23 cellular contexts compared by ENCODE assay signal in genomic region chr4:39237179-39237578, GRCh38. TPM values are rescaled to one million over a fixed set of nuclear protein-coding genes. Genes with fewer than 3 reads are reported as not detected.
DNase-seq lines count a peak whose midpoint lies in the region; ATAC-seq, FAIRE-seq and TF ChIP-seq lines count a peak whose summit lies in the region.
"Had no signal": no experiment of that assay in that cellular context is flagged by ENCODE, and none has a peak within 500 bp of the region (broad histone marks: within the 10 kb centered on the region; RNA-seq: fewer than 3 reads in every experiment).

No MANE protein-coding gene starts in this region.

- WGBS in small intestine, 3 donors = 42 to 71% (median 45%) methylated on average over 3 of the region's 3 CpGs

- no peaks in the 10 kb centered on the region for H3K27me3 Mint-ChIP-seq in MCF 10A (ENCODE audit: insufficient read depth, unreplicated experiment)
- H3K27me3 Mint-ChIP-seq in activated CD8-positive, alpha-beta T cell treated with anti-CD3 and anti-CD28 coated beads for 36 hours = no peaks in the 10 kb centered on the region
- no peaks in the 10 kb centered on the region for H3K27me3 Mint-ChIP-seq in naive thymus-derived CD8-positive, alpha-beta T cell

- peak; percentile 68 for FAIRE-seq in small intestine (lab: Jason Lieb, UNC)
- FAIRE-seq: GM12878, HTR-8/SVneo had no signal

- peaks cover 27% of the 10 kb centered on the region for H3K36me3 Mint-ChIP-seq in MCF 10A (ENCODE audit: insufficient read depth, unreplicated experiment)
- peaks cover 5% of the 10 kb centered on the region for H3K36me3 Mint-ChIP-seq in activated CD8-positive, alpha-beta T cell treated with anti-CD3 and anti-CD28 coated beads for 36 hours (ENCODE audit: low read depth)
- H3K36me3 Mint-ChIP-seq in naive thymus-derived CD8-positive, alpha-beta T cell = peaks cover 0 to 34% (median 18%) of the 10 kb centered on the region in 3 donors

- TF ChIP-seq CTCF in MCF 10A (IDR thresholded peaks at IDR 0.05; ENCODE audit: unreplicated experiment) = no peak
- no peak for TF ChIP-seq CTCF in breast epithelium (IDR thresholded peaks at IDR 0.05)
- no peak for TF ChIP-seq CTCF in fibroblast of pulmonary artery (IDR thresholded peaks at IDR 0.05; ENCODE audit: low read length, missing control alignments)
- no peak for TF ChIP-seq CTCF in activated CD8-positive, alpha-beta T cell treated with anti-CD3 and anti-CD28 coated beads for 36 hours (IDR thresholded peaks at IDR 0.05)

- H3K27me3 ChIP-seq in breast epithelium (no peaks in the 10 kb centered on the region), small intestine (ENCODE audit: control insufficient read depth in 2 of 2, insufficient read depth in 2 of 2, low read length in 2 of 2) (no peaks in the 10 kb centered on the region)

- H3K4me3 Mint-ChIP-seq in MCF 10A (ENCODE audit: unreplicated experiment) = no peak overlapping the region
- H3K4me3 Mint-ChIP-seq in activated CD8-positive, alpha-beta T cell treated with anti-CD3 and anti-CD28 coated beads for 36 hours = no peak overlapping the region
- no peak overlapping the region for H3K4me3 Mint-ChIP-seq in naive thymus-derived CD8-positive, alpha-beta T cell

- H3K27ac ChIP-seq in breast epithelium = no peak overlapping the region
- H3K27ac ChIP-seq in small intestine (ENCODE audit: low read depth in 1 of 2, low read length in 1 of 2) = no peak overlapping the region
- H3K27ac ChIP-seq: C4-2B, HL-60 had no signal

- CTCF ChIA-PET in MCF 10A (lab: Yijun Ruan, JAX) = interaction anchor here (0.6 kb wide), 2 partner anchors 20 to 679 kb away, joined by 3 to 5 read pairs; no protein-coding TSS in a partner anchor
- CTCF ChIA-PET in activated CD8-positive, alpha-beta T cell treated with anti-CD3 and anti-CD28 coated beads for 36 hours (lab: Charles Lee) = no interaction called here

- H3K36me3 ChIP-seq in breast epithelium (peaks cover 6% of the 10 kb centered on the region), small intestine (ENCODE audit: control insufficient read depth in 2 of 2, insufficient read depth in 2 of 2, low read length in 2 of 2) (peaks cover 0 to 3% of the 10 kb centered on the region in 2 donors)

- H3K9me3 ChIP-seq in breast epithelium = no peaks in the 10 kb centered on the region
- H3K9me3 ChIP-seq in small intestine (ENCODE audit: control insufficient read depth, low read depth) = no peaks in the 10 kb centered on the region

- BruUV-seq in MCF 10A (replicated peaks; lab: Mats Ljungman, UMichigan) = no TSS peak

- ATAC-seq in activated CD8-positive, alpha-beta T cell treated with anti-CD3 and anti-CD28 coated beads for 36 hours = no peak
- ATAC-seq in naive thymus-derived CD8-positive, alpha-beta T cell = no peak
- ATAC-seq: GM12878, HCT116, Right ventricle myocardium inferior had no signal

- H3K4me1 Mint-ChIP-seq in MCF 10A (ENCODE audit: insufficient read depth, unreplicated experiment) = no peaks in the 10 kb centered on the region
- no peaks in the 10 kb centered on the region for H3K4me1 Mint-ChIP-seq in activated CD8-positive, alpha-beta T cell treated with anti-CD3 and anti-CD28 coated beads for 36 hours (ENCODE audit: low read depth)
- H3K4me1 Mint-ChIP-seq in naive thymus-derived CD8-positive, alpha-beta T cell = no peaks in the 10 kb centered on the region

- no peak for TF ChIP-seq POLR2A in breast epithelium (IDR thresholded peaks at IDR 0.05)

- POLR2A ChIA-PET in MCF 10A (lab: Yijun Ruan, JAX) = interaction anchor here (0.6 kb wide), 1 partner anchor 106 kb away, joined by 4 read pairs; no protein-coding TSS in a partner anchor
- POLR2A ChIA-PET in activated CD8-positive, alpha-beta T cell treated with anti-CD3 and anti-CD28 coated beads for 36 hours (lab: Charles Lee) = interaction anchor here (0.6 kb wide), 1 partner anchor 15 kb away, joined by 3 read pairs; no protein-coding TSS in a partner anchor
- POLR2A ChIA-PET in naive thymus-derived CD8-positive, alpha-beta T cell (lab: Charles Lee) = no interaction called here

- H3K27ac Mint-ChIP-seq in MCF 10A (ENCODE audit: low read depth, unreplicated experiment) = no peak overlapping the region
- H3K27ac Mint-ChIP-seq in activated CD8-positive, alpha-beta T cell treated with anti-CD3 and anti-CD28 coated beads for 36 hours = no peak overlapping the region
- H3K27ac Mint-ChIP-seq in naive thymus-derived CD8-positive, alpha-beta T cell = no peak overlapping the region

- DNase-seq in MCF 10A (ENCODE audit: unreplicated experiment) (peak; percentile 2), breast epithelium (ENCODE audit: low spot score in 2 of 2) (no peak), NCI-H226 (peak; percentile 46), fibroblast of pulmonary artery (ENCODE audit: low read depth) (peak; percentile 31), small intestine (peak; percentile 79)
- no peak for DNase-seq in activated CD8-positive, alpha-beta T cell treated with anti-CD3 and anti-CD28 coated beads for 36 hours
- no peak for DNase-seq in naive thymus-derived CD8-positive, alpha-beta T cell
- no peak for DNase-seq in stimulated activated naive CD4-positive, alpha-beta T cell (lab: John Stamatoyannopoulos, UW)
- DNase-seq: ACHN; GOT3; MV-4-11; NCI-H1417; NCI-H187; NCI-H2107; NCI-H446 treated with DMSO at 0.1 percent for 48 hours; NK-92 treated with Interleukin-12 subunit alpha and Interleukin-12 subunit beta, amount 100 ng/mL, for 24 hours; T-helper 1 cell had no signal

- intact Hi-C loops in MCF 10A (cut with micrococcal nuclease) (no loop called here), breast epithelium (cut with DNase I; ENCODE audit: low total_unique reads) (loop anchor here (5.0 kb wide), 1 partner anchor 600 kb away; no protein-coding TSS in a partner anchor)
- intact Hi-C loops in activated CD8-positive, alpha-beta T cell treated with anti-CD3 and anti-CD28 coated beads for 36 hours (cut with micrococcal nuclease) = no loop called here

- no peaks in the 10 kb centered on the region for H3K9me3 Mint-ChIP-seq in MCF 10A (ENCODE audit: unreplicated experiment)
- H3K9me3 Mint-ChIP-seq in activated CD8-positive, alpha-beta T cell treated with anti-CD3 and anti-CD28 coated beads for 36 hours = no peaks in the 10 kb centered on the region
- H3K9me3 Mint-ChIP-seq in naive thymus-derived CD8-positive, alpha-beta T cell = no peaks in the 10 kb centered on the region

- H3K4me1 ChIP-seq in breast epithelium = no peaks in the 10 kb centered on the region
- H3K4me1 ChIP-seq in small intestine (ENCODE audit: control insufficient read depth in 2 of 2, insufficient read depth in 1 of 2, low read depth in 1 of 2, low read length in 1 of 2) = no peaks in the 10 kb centered on the region

- H3K4me3 ChIP-seq in breast epithelium = no peak overlapping the region
- no peak overlapping the region for H3K4me3 ChIP-seq in fibroblast of pulmonary artery (replicated peaks; ENCODE audit: low read depth, low read length)
- H3K4me3 ChIP-seq in small intestine (ENCODE audit: low read depth in 1 of 2, low read length in 2 of 2) = no peak overlapping the region
- H3K4me3 ChIP-seq: GM12878 had no signal

RNA-seq across cellular contexts. Expression of gene WDR19, which starts 54.9 kb away (rescaled TPM):
- 32.5 and 39.6 TPM in 2 replicates for total RNA-seq in MCF 10A (2022)
- 10 to 100 TPM; 65.6 to 75.8 (median 66.5) TPM for total RNA-seq in breast epithelium
- polyA plus RNA-seq in small intestine = 10 to 100 TPM in 1 of 3 donors, 1 to 10 TPM in 2; 3.4 to 12.5 (median 5.9) TPM
- total RNA-seq in activated CD8-positive, alpha-beta T cell treated with anti-CD3 and anti-CD28 coated beads for 36 hours = 10 to 100 TPM; 12.0 to 14.5 TPM
- 10 to 100 TPM; 46.3 to 50.2 TPM for total RNA-seq in naive thymus-derived CD8-positive, alpha-beta T cell
- 1 to 10 TPM; 4.4 to 9.1 (median 6.1) TPM for polyA plus RNA-seq in naive thymus-derived CD8-positive, alpha-beta T cell

Comparison
In these comparisons a context has a peak if more than half of its experiments do, and no peak if none do; other contexts are left out.
1. DNase-seq: peak in MCF 10A (single experiment), NCI-H226 (single experiment), fibroblast of pulmonary artery (single experiment) and small intestine (single experiment); none in breast epithelium (0 of 2), activated CD8-positive, alpha-beta T cell treated with anti-CD3 and anti-CD28 coated beads for 36 hours (single experiment), naive thymus-derived CD8-positive, alpha-beta T cell (0 of 10) and stimulated activated naive CD4-positive, alpha-beta T cell (0 of 6).